Comparison of ENCODE assay signal across 17 cellular contexts in the genomic region with DNA sequence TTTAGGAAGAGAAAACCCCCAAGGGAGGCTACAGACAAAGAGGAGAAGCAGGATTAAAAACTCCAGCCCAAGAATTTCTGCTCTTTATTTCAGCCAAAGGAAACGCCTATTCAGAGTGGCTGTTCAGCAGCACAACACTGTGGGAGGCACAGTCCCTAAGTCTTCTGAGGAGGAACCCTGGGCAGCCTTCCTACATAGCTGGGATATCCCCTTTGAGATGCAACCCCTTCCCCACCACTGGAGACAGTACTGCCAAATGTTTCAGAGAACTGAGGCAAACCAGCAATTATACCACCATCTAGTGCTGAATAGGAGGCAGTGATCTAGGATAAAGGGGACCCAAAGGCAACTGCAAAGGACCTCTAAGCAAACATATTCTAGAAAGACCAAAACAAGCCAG.
"Had no signal": no experiment of that assay in that cellular context is flagged by ENCODE, and none has a peak within 500 bp of the region (broad histone marks: within the 10 kb centered on the region; RNA-seq: fewer than 3 reads in every experiment).

No MANE protein-coding gene starts in this region.

- H3K27ac ChIP-seq: ascending aorta, brain microvascular endothelial cell, esophagus muscularis mucosa, lower lobe of right lung, spleen, WERI-Rb-1 had no signal

- H3K4me3 Mint-ChIP-seq: naive B cell had no signal

- H3K4me3 ChIP-seq: ascending aorta, esophagus muscularis mucosa, lower lobe of right lung, spleen had no signal

- H3K4me1 ChIP-seq: ascending aorta, esophagus muscularis mucosa, lower lobe of right lung, spleen had no signal

- H3K27me3 ChIP-seq: ascending aorta, brain microvascular endothelial cell, esophagus muscularis mucosa, spleen had no signal

- ATAC-seq: activated naive CD4-positive, alpha-beta T cell treated with anti-CD3 and anti-CD28 coated beads, Interleukin-2, amount 50 U/mL, for 72 hours; lower lobe of right lung had no signal

- H3K27me3 Mint-ChIP-seq: naive B cell had no signal

- DNase-seq: activated T-cell treated with anti-CD3 and anti-CD28 coated beads, Interleukin-2, amount 50 U/mL, for 1 hour; brain microvascular endothelial cell; central memory CD4-positive, alpha-beta T cell; dermis blood vessel endothelial cell; effector memory CD4-positive, alpha-beta T cell; hippocampal formation; kidney; lower lobe of right lung; naive B cell; spleen; stimulated activated CD4-positive, alpha-beta T cell treated with anti-CD3 and anti-CD28 coated beads, Interleukin-4, amount 100 ng/mL, for 1 hour; stimulated activated naive CD4-positive, alpha-beta T cell treated with Interleukin-2 at 50 U/mL for 16 hours; T-helper 1 cell; WERI-Rb-1 had no signal

- H3K36me3 ChIP-seq: brain microvascular endothelial cell had no signal
